ENCODE assay signal across 33 cellular contexts in the genomic region with DNA sequence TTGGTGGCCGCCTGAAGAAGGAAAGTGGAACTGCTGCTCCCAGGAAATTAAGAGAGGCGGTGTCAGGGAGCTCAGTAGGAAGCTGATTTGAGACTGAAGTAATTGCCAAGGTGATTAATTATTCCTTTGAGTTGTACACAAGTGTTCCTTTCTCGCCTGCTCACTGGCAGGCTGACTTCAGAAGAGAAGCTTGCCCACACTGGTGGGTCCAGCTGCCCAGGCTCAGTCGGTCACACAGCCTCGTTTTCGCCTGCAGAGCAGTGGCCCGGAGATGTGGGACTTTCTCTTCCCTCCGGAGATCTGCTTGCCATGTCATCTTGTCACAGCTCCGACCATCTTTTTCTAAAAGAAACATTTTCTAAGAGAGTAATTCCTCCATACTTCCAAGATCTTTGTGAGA.
"Had no signal": no experiment of that assay in that cellular context is flagged by ENCODE, and none has a peak within 500 bp of the region (broad histone marks: within the 10 kb centered on the region; RNA-seq: fewer than 3 reads in every experiment).

No MANE protein-coding gene starts in this region.

- H3K27ac Mint-ChIP-seq: activated B cell treated with CpG ODN at 0.5 μM for 24 hours; activated CD4-positive, alpha-beta memory T cell treated with anti-CD3 and anti-CD28 coated beads for 36 hours; activated CD4-positive, alpha-beta T cell treated with anti-CD3 and anti-CD28 coated beads for 36 hours; activated CD4-positive, alpha-beta T cell treated with anti-CD3 and anti-CD28 coated beads, Interleukin-2, amount 10 ng/mL, durations not matched to agents 24 days and 14 days; activated CD8-positive, alpha-beta memory T cell treated with anti-CD3 and anti-CD28 coated beads, Interleukin-2, amount 10 ng/mL, durations not matched to agents 7 days and 5 days; activated CD8-positive, alpha-beta T cell treated with anti-CD3 and anti-CD28 coated beads, Interleukin-2, amount 10 ng/mL, durations not matched to agents 7 days and 5 days; activated naive CD4-positive, alpha-beta T cell treated with anti-CD3 and anti-CD28 coated beads, Interleukin-2, amount 10 ng/mL, durations not matched to agents 7 days and 5 days; activated naive CD8-positive, alpha-beta T cell; activated naive CD8-positive, alpha-beta T cell treated with anti-CD3 and anti-CD28 coated beads, Interleukin-2, amount 50 U/mL, for 24 hours; activated T-cell treated with anti-CD3 and anti-CD28 coated beads, Interleukin-2, amount 50 U/mL, for 72 hours; effector memory CD8-positive, alpha-beta T cell; T-helper 17 cell; T-helper 2 cell treated with Interferon-gamma antibody and Interleukin-4, amounts not matched to agents 5 μg/mL and 100 μg/mL, for 36 hours had no signal

- H3K27me3 ChIP-seq: adrenal gland, body of pancreas, esophagus muscularis mucosa, foreskin keratinocyte, gastrocnemius medialis, heart right ventricle had no signal

- H3K4me3 ChIP-seq: adrenal gland, body of pancreas, esophagus muscularis mucosa, gastrocnemius medialis, heart right ventricle had no signal

- H3K9me3 Mint-ChIP-seq: activated B cell treated with CpG ODN at 0.5 μM for 24 hours; activated CD4-positive, alpha-beta T cell treated with anti-CD3 and anti-CD28 coated beads, Interleukin-2, amount 10 ng/mL, durations not matched to agents 24 days and 14 days; activated naive CD4-positive, alpha-beta T cell treated with anti-CD3 and anti-CD28 coated beads, Interleukin-2, amount 10 ng/mL, durations not matched to agents 7 days and 5 days; activated naive CD8-positive, alpha-beta T cell treated with anti-CD3 and anti-CD28 coated beads, Interleukin-2, amount 50 U/mL, for 24 hours; activated T-cell treated with anti-CD3 and anti-CD28 coated beads, Interleukin-2, amount 50 U/mL, for 72 hours; effector memory CD8-positive, alpha-beta T cell; T-helper 2 cell treated with Interferon-gamma antibody and Interleukin-4, amounts not matched to agents 5 μg/mL and 100 μg/mL, for 36 hours had no signal

- H3K9me3 ChIP-seq: adrenal gland, body of pancreas, esophagus muscularis mucosa, gastrocnemius medialis had no signal

- ATAC-seq: activated CD4-positive, alpha-beta T cell treated with anti-CD3 and anti-CD28 coated beads for 36 hours; activated CD8-positive, alpha-beta memory T cell treated with anti-CD3 and anti-CD28 coated beads, Interleukin-2, amount 10 ng/mL, durations not matched to agents 7 days and 5 days; activated CD8-positive, alpha-beta T cell treated with anti-CD3 and anti-CD28 coated beads, Interleukin-2, amount 10 ng/mL, durations not matched to agents 7 days and 5 days; activated naive CD8-positive, alpha-beta T cell treated with anti-CD3 and anti-CD28 coated beads, Interleukin-2, amount 50 U/mL, for 24 hours; activated T-cell treated with anti-CD3 and anti-CD28 coated beads, Interleukin-2, amount 50 U/mL, for 72 hours; body of pancreas; effector memory CD8-positive, alpha-beta T cell; foreskin keratinocyte; gastrocnemius medialis; heart right ventricle; T-helper 17 cell had no signal

- H3K4me1 ChIP-seq: adrenal gland, body of pancreas, foreskin keratinocyte, gastrocnemius medialis, heart right ventricle had no signal

- H3K36me3 Mint-ChIP-seq: activated CD4-positive, alpha-beta memory T cell treated with anti-CD3 and anti-CD28 coated beads for 36 hours; activated CD8-positive, alpha-beta memory T cell treated with anti-CD3 and anti-CD28 coated beads, Interleukin-2, amount 10 ng/mL, durations not matched to agents 7 days and 5 days; activated naive CD4-positive, alpha-beta T cell treated with anti-CD3 and anti-CD28 coated beads, Interleukin-2, amount 10 ng/mL, durations not matched to agents 7 days and 5 days; activated naive CD8-positive, alpha-beta T cell had no signal

- DNase-seq: activated B cell treated with CpG ODN at 0.5 μM for 24 hours; activated CD4-positive, alpha-beta memory T cell treated with anti-CD3 and anti-CD28 coated beads for 36 hours; activated CD4-positive, alpha-beta T cell treated with anti-CD3 and anti-CD28 coated beads for 36 hours; activated CD4-positive, alpha-beta T cell treated with anti-CD3 and anti-CD28 coated beads, Interleukin-2, amount 10 ng/mL, durations not matched to agents 24 days and 14 days; activated CD4-positive, CD25-positive, alpha-beta regulatory T cell treated with anti-CD3 and anti-CD28 coated beads, Interleukin-2, amount 50 U/mL, for 72 hours; activated CD8-positive, alpha-beta memory T cell treated with anti-CD3 and anti-CD28 coated beads, Interleukin-2, amount 10 ng/mL, durations not matched to agents 7 days and 5 days; activated CD8-positive, alpha-beta memory T cell treated with anti-CD3 and anti-CD28 coated beads, Interleukin-2, amount 50 U/mL, for 4 hours; activated CD8-positive, alpha-beta T cell treated with anti-CD3 and anti-CD28 coated beads, Interleukin-2, amount 10 ng/mL, durations not matched to agents 7 days and 5 days; activated gamma-delta T cell; activated naive CD4-positive, alpha-beta T cell; activated naive CD4-positive, alpha-beta T cell treated with anti-CD3 and anti-CD28 coated beads, Interleukin-2, amount 10 ng/mL, durations not matched to agents 7 days and 5 days; activated naive CD8-positive, alpha-beta T cell treated with anti-CD3 and anti-CD28 coated beads, Interleukin-2, amount 50 U/mL, for 24 hours; activated T-cell treated with anti-CD3 and anti-CD28 coated beads, Interleukin-2, amount 50 U/mL, for 1 hour; activated T-cell treated with anti-CD3 and anti-CD28 coated beads, Interleukin-2, amount 50 U/mL, for 72 hours; adrenal gland; aorta; body of pancreas; cortex of kidney; dermis blood vessel endothelial cell; effector CD4-positive, alpha-beta T cell; effector memory CD8-positive, alpha-beta T cell; erythroblast; foreskin keratinocyte; gastrocnemius medialis; heart right ventricle; T-helper 1 cell; T-helper 17 cell; T1000; WERI-Rb-1 had no signal

- H3K4me1 Mint-ChIP-seq: activated B cell treated with CpG ODN at 0.5 μM for 24 hours; activated CD4-positive, alpha-beta T cell treated with anti-CD3 and anti-CD28 coated beads for 36 hours; activated CD4-positive, alpha-beta T cell treated with anti-CD3 and anti-CD28 coated beads, Interleukin-2, amount 10 ng/mL, durations not matched to agents 24 days and 14 days; activated CD8-positive, alpha-beta memory T cell treated with anti-CD3 and anti-CD28 coated beads, Interleukin-2, amount 10 ng/mL, durations not matched to agents 7 days and 5 days; activated naive CD4-positive, alpha-beta T cell treated with anti-CD3 and anti-CD28 coated beads, Interleukin-2, amount 10 ng/mL, durations not matched to agents 7 days and 5 days; activated naive CD8-positive, alpha-beta T cell treated with anti-CD3 and anti-CD28 coated beads, Interleukin-2, amount 50 U/mL, for 24 hours; T-helper 17 cell had no signal

- H3K27ac ChIP-seq: adrenal gland, body of pancreas, esophagus muscularis mucosa, foreskin keratinocyte, gastrocnemius medialis, heart right ventricle, WERI-Rb-1 had no signal

- H3K4me3 Mint-ChIP-seq: activated B cell treated with CpG ODN at 0.5 μM for 24 hours; activated CD4-positive, alpha-beta memory T cell treated with anti-CD3 and anti-CD28 coated beads for 36 hours; activated CD4-positive, alpha-beta T cell treated with anti-CD3 and anti-CD28 coated beads for 36 hours; activated CD4-positive, alpha-beta T cell treated with anti-CD3 and anti-CD28 coated beads, Interleukin-2, amount 10 ng/mL, durations not matched to agents 24 days and 14 days; activated CD8-positive, alpha-beta memory T cell treated with anti-CD3 and anti-CD28 coated beads, Interleukin-2, amount 10 ng/mL, durations not matched to agents 7 days and 5 days; activated CD8-positive, alpha-beta T cell treated with anti-CD3 and anti-CD28 coated beads, Interleukin-2, amount 10 ng/mL, durations not matched to agents 7 days and 5 days; activated naive CD4-positive, alpha-beta T cell treated with anti-CD3 and anti-CD28 coated beads, Interleukin-2, amount 10 ng/mL, durations not matched to agents 7 days and 5 days; activated naive CD8-positive, alpha-beta T cell; activated naive CD8-positive, alpha-beta T cell treated with anti-CD3 and anti-CD28 coated beads, Interleukin-2, amount 50 U/mL, for 24 hours; activated T-cell treated with anti-CD3 and anti-CD28 coated beads, Interleukin-2, amount 50 U/mL, for 72 hours; effector memory CD8-positive, alpha-beta T cell; T-helper 17 cell; T-helper 2 cell treated with Interferon-gamma antibody and Interleukin-4, amounts not matched to agents 5 μg/mL and 100 μg/mL, for 36 hours had no signal

- H3K27me3 Mint-ChIP-seq: activated B cell treated with CpG ODN at 0.5 μM for 24 hours; activated CD4-positive, alpha-beta memory T cell treated with anti-CD3 and anti-CD28 coated beads for 36 hours; activated CD4-positive, alpha-beta T cell treated with anti-CD3 and anti-CD28 coated beads, Interleukin-2, amount 10 ng/mL, durations not matched to agents 24 days and 14 days; activated CD8-positive, alpha-beta memory T cell treated with anti-CD3 and anti-CD28 coated beads, Interleukin-2, amount 10 ng/mL, durations not matched to agents 7 days and 5 days; activated naive CD4-positive, alpha-beta T cell treated with anti-CD3 and anti-CD28 coated beads, Interleukin-2, amount 10 ng/mL, durations not matched to agents 7 days and 5 days had no signal

- H3K36me3 ChIP-seq: adrenal gland, esophagus muscularis mucosa, gastrocnemius medialis, heart right ventricle, WERI-Rb-1 had no signal

- FAIRE-seq: colon had no signal
